Comparison of ENCODE assay signal across 8 cellular contexts in the genomic region with DNA sequence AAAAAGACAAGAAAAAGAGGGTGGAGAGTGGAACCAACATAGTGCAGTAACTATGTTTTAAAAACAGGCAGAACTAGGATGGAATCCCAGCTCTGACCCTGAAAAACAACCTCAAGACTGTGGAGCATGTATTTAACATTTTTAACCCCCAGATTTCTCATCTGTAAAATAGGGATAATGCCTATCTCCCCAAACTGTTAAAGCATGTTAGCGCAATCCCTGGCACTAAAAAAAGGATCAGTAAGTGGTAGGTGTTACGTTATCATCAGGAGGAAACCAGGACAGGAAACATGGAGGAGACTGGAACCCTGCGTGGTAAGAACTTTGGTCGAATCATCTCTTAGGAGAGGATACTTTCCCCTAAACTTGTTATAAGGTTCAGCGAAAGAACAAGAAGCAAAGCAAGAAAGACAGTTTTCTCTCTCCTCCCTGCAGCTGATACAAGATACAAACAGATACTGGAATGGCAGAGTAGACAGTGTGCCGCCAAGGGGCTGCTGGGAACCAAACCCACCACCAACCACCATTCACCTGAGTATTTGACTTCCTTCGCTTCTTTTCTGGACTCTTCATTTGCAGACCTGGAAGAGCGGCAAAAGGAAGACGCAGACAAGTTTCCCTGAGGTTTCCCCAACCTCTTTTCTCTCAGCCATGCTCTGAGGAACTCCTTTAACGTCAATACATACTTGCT. TPM values are rescaled to one million over a fixed set of nuclear protein-coding genes. Genes with fewer than 3 reads are reported as not detected.
DNase-seq lines count a peak whose midpoint lies in the region; ATAC-seq and TF ChIP-seq lines count a peak whose summit lies in the region.

No MANE protein-coding gene starts in this region.

- H3K4me3 ChIP-seq in CD4-positive, alpha-beta memory T cell (ENCODE audit: low read length in 2 of 2): peak overlapping the region; percentile 63 to 65
- H3K4me3 ChIP-seq in OCI-LY3 (ENCODE audit: low read length): peak overlapping the region; percentile 92
- peak overlapping the region; percentile 83 for H3K4me3 ChIP-seq in neuron (ENCODE audit: low read length)

- no peak for ATAC-seq in effector memory CD8-positive, alpha-beta T cell (replicated peaks)
- no peak for ATAC-seq in GM21528 (IDR thresholded peaks at IDR 0.05; ENCODE audit: low FRiP score, unreplicated experiment)

- H3K27me3 Mint-ChIP-seq in CD4-positive, alpha-beta memory T cell: no peaks in the 10 kb centered on the region
- no peaks in the 10 kb centered on the region for H3K27me3 Mint-ChIP-seq in effector memory CD8-positive, alpha-beta T cell

- intact Hi-C loops in CD4-positive, alpha-beta memory T cell (cut with micrococcal nuclease): loop anchor here (1.0 to 2.0 kb wide), 6 partner anchors 14 to 100 kb away; a partner anchor contains a TSS

- H3K36me3 Mint-ChIP-seq in CD4-positive, alpha-beta memory T cell: peaks cover 20 to 49% of the 10 kb centered on the region in 2 donors
- H3K36me3 Mint-ChIP-seq in effector memory CD8-positive, alpha-beta T cell (ENCODE audit: insufficient read depth): peaks cover 61% of the 10 kb centered on the region

- peak overlapping the region; percentile 94 to 98 (median 97) for H3K4me3 Mint-ChIP-seq in CD4-positive, alpha-beta memory T cell
- H3K4me3 Mint-ChIP-seq in effector memory CD8-positive, alpha-beta T cell: peak overlapping the region; percentile 84 to 88

- no peak overlapping the region for H2AFZ ChIP-seq in OCI-LY3 (ENCODE audit: low read depth, low read length)
- H2AFZ ChIP-seq in neuron (ENCODE audit: low read depth, low read length): no peak overlapping the region

- H3K4me1 ChIP-seq in CD4-positive, alpha-beta memory T cell (ENCODE audit: insufficient read depth, low read length): peaks cover 49% of the 10 kb centered on the region
- peaks cover 32% of the 10 kb centered on the region for H3K4me1 ChIP-seq in OCI-LY3 (ENCODE audit: low read length)
- peaks cover 39% of the 10 kb centered on the region for H3K4me1 ChIP-seq in neuron (ENCODE audit: insufficient read depth, low read length)

- H3K27ac ChIP-seq in CD4-positive, alpha-beta memory T cell (ENCODE audit: low read depth, low read length): peak overlapping the region; percentile 84
- peak overlapping the region; percentile 73 for H3K27ac ChIP-seq in OCI-LY3 (ENCODE audit: low read length)

- peak in 1 of 5 donors; percentile 10 for DNase-seq in CD4-positive, alpha-beta memory T cell
- no peak for DNase-seq in effector memory CD8-positive, alpha-beta T cell
- no peak for DNase-seq in NK-92 (lab: John Stamatoyannopoulos, UW; ENCODE audit: unreplicated experiment)
- DNase-seq in NCI-H2081 (lab: John Stamatoyannopoulos, UW): no peak
- no peak for DNase-seq in KG1 (lab: John Stamatoyannopoulos, UW)

- peaks cover 29% of the 10 kb centered on the region for H3K36me3 ChIP-seq in CD4-positive, alpha-beta memory T cell (ENCODE audit: insufficient read depth, low read length)
- peaks cover 20% of the 10 kb centered on the region for H3K36me3 ChIP-seq in OCI-LY3 (replicated peaks; ENCODE audit: low read depth, low read length)
- peaks cover 36% of the 10 kb centered on the region for H3K36me3 ChIP-seq in neuron (ENCODE audit: insufficient read depth, low read length)

- TF ChIP-seq CTCF in OCI-LY3 (IDR thresholded peaks at IDR 0.05; ENCODE audit: low read depth, low read length): no peak

- H4K20me1 ChIP-seq in OCI-LY3 (ENCODE audit: insufficient read depth, low read length): peaks cover 7% of the 10 kb centered on the region; the same call in 1 of the 2 replicates

- H3K4me1 Mint-ChIP-seq in CD4-positive, alpha-beta memory T cell: peaks cover 26 to 68% (median 47%) of the 10 kb centered on the region in 4 donors
- peaks cover 33 to 47% of the 10 kb centered on the region in 2 donors for H3K4me1 Mint-ChIP-seq in effector memory CD8-positive, alpha-beta T cell (ENCODE audit: low read depth in 2 of 2)

- no peaks in the 10 kb centered on the region for H3K9me3 ChIP-seq in CD4-positive, alpha-beta memory T cell (ENCODE audit: control insufficient read depth in 1 of 2, low read length in 2 of 2)
- no peaks in the 10 kb centered on the region for H3K9me3 ChIP-seq in OCI-LY3 (ENCODE audit: insufficient read depth, low read length)
- no peaks in the 10 kb centered on the region for H3K9me3 ChIP-seq in neuron (ENCODE audit: low read length)

- H3K27me3 ChIP-seq in CD4-positive, alpha-beta memory T cell (ENCODE audit: insufficient read depth, low read length): no peaks in the 10 kb centered on the region
- H3K27me3 ChIP-seq in OCI-LY3 (ENCODE audit: low read depth, low read length) (no peaks in the 10 kb centered on the region), neuron (ENCODE audit: insufficient read depth, low read length) (no peaks in the 10 kb centered on the region)

- CTCF ChIA-PET in CD4-positive, alpha-beta memory T cell (lab: Charles Lee; ENCODE audit: partially characterized antibody): interaction anchor here (0.9 to 3.9 kb wide), 12 partner anchors 8 to 91 kb away, joined by 3 to 41 read pairs (median 8); a partner anchor contains a TSS

- peak overlapping the region; percentile 97 to 99 (median 98) for H3K27ac Mint-ChIP-seq in CD4-positive, alpha-beta memory T cell
- H3K27ac Mint-ChIP-seq in effector memory CD8-positive, alpha-beta T cell: peak overlapping the region; percentile 92 to 93

- peaks cover 0 to 3% (median 0%) of the 10 kb centered on the region in 8 donors for H3K9me3 Mint-ChIP-seq in CD4-positive, alpha-beta memory T cell
- H3K9me3 Mint-ChIP-seq in effector memory CD8-positive, alpha-beta T cell: no peaks in the 10 kb centered on the region

- H3K9ac ChIP-seq in OCI-LY3 (ENCODE audit: low read length): peak overlapping the region; percentile 96

- H3K4me2 ChIP-seq in OCI-LY3 (ENCODE audit: low read length): peak overlapping the region; percentile 95

- H3K79me2 ChIP-seq in OCI-LY3 (ENCODE audit: low read length): peaks cover 31% of the 10 kb centered on the region

- POLR2A ChIA-PET in CD4-positive, alpha-beta memory T cell (lab: Charles Lee; ENCODE audit: partially characterized antibody): interaction anchor here (0.8 to 41.7 kb wide), 10 partner anchors 9 to 101 kb away, joined by 3 to 1543 read pairs (median 34); a partner anchor contains a TSS

RNA-seq across cellular contexts. Expression of a gene that starts 1.0 kb away (rescaled TPM):
- 10 to 100 TPM; 78.4 to 80.2 TPM for total RNA-seq in CD4-positive, alpha-beta memory T cell
- 10 to 100 TPM; 22.5 to 54.2 TPM for polyA plus RNA-seq in CD4-positive, alpha-beta memory T cell

RNA-seq across cellular contexts. Expression of a gene that starts 4.7 kb away (rescaled TPM):
- total RNA-seq in CD4-positive, alpha-beta memory T cell: 100 to 1,000 TPM; 435 to 438 TPM
- polyA plus RNA-seq in CD4-positive, alpha-beta memory T cell: 100 to 1,000 TPM; 263 to 404 TPM

RNA-seq across cellular contexts. Expression of a gene that starts 10.0 kb away (rescaled TPM):
- 10 to 100 TPM; 78.4 to 81.7 TPM for total RNA-seq in CD4-positive, alpha-beta memory T cell
- 10 to 100 TPM; 36.4 to 44.5 TPM for polyA plus RNA-seq in CD4-positive, alpha-beta memory T cell

RNA-seq across cellular contexts. Expression of a gene that starts 13.9 kb away (rescaled TPM):
- total RNA-seq in CD4-positive, alpha-beta memory T cell: 10 to 100 TPM; 12.2 to 13.0 TPM
- polyA plus RNA-seq in CD4-positive, alpha-beta memory T cell: 10 to 100 TPM; 50.2 to 67.9 TPM

RNA-seq across cellular contexts. Expression of a gene that starts 22.6 kb away (rescaled TPM):
- total RNA-seq in CD4-positive, alpha-beta memory T cell: 10 to 100 TPM; 52.4 to 56.6 TPM
- polyA plus RNA-seq in CD4-positive, alpha-beta memory T cell: 10 to 100 TPM; 48.9 to 75.9 TPM
